Comparison of ENCODE assay signal across 2 cellular contexts in genomic region chr3:111911446-111911845, GRCh38.
TF ChIP-seq lines count a peak whose summit lies in the region.

No MANE protein-coding gene starts in this region.

TF ChIP-seq in SK-N-SH, 30 proteins besides CTCF, POLR2A, EP300 and RAD21:
- TF ChIP-seq IRF3 (IDR thresholded peaks at IDR 0.05; ENCODE audit: low read depth, low read length) (no peak), MEF2A (IDR thresholded peaks at IDR 0.05; ENCODE audit: borderline replicate concordance, low read depth) (no peak), ELF1 (IDR thresholded peaks at IDR 0.05) (no peak), FOXM1 (IDR thresholded peaks at IDR 0.05; ENCODE audit: low read depth) (no peak), SIN3A (IDR thresholded peaks at IDR 0.05; ENCODE audit: borderline replicate concordance, low read depth, low read length) (no peak)
- TF ChIP-seq, protein P1, sequence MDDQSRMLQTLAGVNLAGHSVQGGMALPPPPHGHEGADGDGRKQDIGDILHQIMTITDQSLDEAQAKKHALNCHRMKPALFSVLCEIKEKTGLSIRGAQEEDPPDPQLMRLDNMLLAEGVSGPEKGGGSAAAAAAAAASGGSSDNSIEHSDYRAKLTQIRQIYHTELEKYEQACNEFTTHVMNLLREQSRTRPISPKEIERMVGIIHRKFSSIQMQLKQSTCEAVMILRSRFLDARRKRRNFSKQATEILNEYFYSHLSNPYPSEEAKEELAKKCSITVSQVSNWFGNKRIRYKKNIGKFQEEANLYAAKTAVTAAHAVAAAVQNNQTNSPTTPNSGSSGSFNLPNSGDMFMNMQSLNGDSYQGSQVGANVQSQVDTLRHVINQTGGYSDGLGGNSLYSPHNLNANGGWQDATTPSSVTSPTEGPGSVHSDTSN (IDR thresholded peaks at IDR 0.05) = no peak

TF ChIP-seq in SK-N-SH treated with all-trans-retinoic acid at 6 μM for 48 hours, 23 proteins besides CTCF, POLR2A, EP300 and RAD21 (continued from another document):
- TF ChIP-seq CREB5 (CRISPR knock-in tag; IDR thresholded peaks at IDR 0.05; ENCODE audit: low read depth) = no peak
- TF ChIP-seq, protein P2, sequence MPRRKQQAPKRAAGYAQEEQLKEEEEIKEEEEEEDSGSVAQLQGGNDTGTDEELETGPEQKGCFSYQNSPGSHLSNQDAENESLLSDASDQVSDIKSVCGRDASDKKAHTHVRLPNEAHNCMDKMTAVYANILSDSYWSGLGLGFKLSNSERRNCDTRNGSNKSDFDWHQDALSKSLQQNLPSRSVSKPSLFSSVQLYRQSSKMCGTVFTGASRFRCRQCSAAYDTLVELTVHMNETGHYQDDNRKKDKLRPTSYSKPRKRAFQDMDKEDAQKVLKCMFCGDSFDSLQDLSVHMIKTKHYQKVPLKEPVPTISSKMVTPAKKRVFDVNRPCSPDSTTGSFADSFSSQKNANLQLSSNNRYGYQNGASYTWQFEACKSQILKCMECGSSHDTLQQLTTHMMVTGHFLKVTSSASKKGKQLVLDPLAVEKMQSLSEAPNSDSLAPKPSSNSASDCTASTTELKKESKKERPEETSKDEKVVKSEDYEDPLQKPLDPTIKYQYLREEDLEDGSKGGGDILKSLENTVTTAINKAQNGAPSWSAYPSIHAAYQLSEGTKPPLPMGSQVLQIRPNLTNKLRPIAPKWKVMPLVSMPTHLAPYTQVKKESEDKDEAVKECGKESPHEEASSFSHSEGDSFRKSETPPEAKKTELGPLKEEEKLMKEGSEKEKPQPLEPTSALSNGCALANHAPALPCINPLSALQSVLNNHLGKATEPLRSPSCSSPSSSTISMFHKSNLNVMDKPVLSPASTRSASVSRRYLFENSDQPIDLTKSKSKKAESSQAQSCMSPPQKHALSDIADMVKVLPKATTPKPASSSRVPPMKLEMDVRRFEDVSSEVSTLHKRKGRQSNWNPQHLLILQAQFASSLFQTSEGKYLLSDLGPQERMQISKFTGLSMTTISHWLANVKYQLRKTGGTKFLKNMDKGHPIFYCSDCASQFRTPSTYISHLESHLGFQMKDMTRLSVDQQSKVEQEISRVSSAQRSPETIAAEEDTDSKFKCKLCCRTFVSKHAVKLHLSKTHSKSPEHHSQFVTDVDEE (CRISPR knock-in tag; IDR thresholded peaks at IDR 0.05) = no peak
- no peak for TF ChIP-seq GLIS3 (CRISPR knock-in tag; IDR thresholded peaks at IDR 0.05)
- no peak for TF ChIP-seq ZFP30 (CRISPR knock-in tag; IDR thresholded peaks at IDR 0.05)
- no peak for TF ChIP-seq ARNTL (CRISPR knock-in tag; IDR thresholded peaks at IDR 0.05; ENCODE audit: borderline replicate concordance, low read depth)
- no peak for TF ChIP-seq ZC3H10 (CRISPR knock-in tag; IDR thresholded peaks at IDR 0.05)
